21 cellular contexts compared by ENCODE assay signal in the genomic region with DNA sequence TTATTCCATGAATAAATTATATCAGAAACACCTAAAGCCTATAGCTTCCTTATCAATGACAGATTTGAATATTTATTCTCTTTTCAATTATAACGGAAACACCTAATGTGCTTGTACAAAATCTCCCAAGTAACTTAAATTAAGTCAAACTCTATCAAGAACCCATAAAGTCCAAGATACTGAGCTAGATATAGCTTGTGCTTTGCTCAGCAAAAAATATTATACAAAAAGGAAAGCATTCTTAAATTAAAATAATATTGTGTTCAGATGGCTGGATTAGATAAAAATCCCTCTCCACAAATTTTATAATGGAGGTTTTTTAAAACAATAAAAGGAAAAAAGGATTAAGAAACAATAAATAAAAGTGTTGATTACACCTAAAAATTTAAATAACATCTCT.
"Had no signal": no experiment of that assay in that cellular context is flagged by ENCODE, and none has a peak within 500 bp of the region (broad histone marks: within the 10 kb centered on the region; RNA-seq: fewer than 3 reads in every experiment).

No MANE protein-coding gene starts in this region.

- H3K4me3 ChIP-seq: MG63, SJCRH30 had no signal

- H3K9me3 ChIP-seq: MG63, SJCRH30 had no signal

- H3K27me3 ChIP-seq: MG63, SJCRH30 had no signal

- DNase-seq: Karpas-422, KG1, MG63, NCI-H1092, NCI-H1105 treated with DMSO at 0.1 percent for 48 hours, NCI-H1417 treated with DMSO at 0.1 percent for 48 hours, NCI-H146, NCI-H1694 treated with DMSO at 0.1 percent for 48 hours, NCI-H1930, NCI-H2081, NCI-H2107, NCI-H2227 treated with DMSO at 0.1 percent for 48 hours, NCI-H524, NCI-H526 treated with DMSO at 0.1 percent for 48 hours, NCI-H774, PC-3, SHP77 treated with DMSO at 0.1 percent for 48 hours, SJCRH30 had no signal

- ATAC-seq: Panc1, PC-3, Right ventricle myocardium inferior, SK-N-SH treated with all-trans-retinoic acid at 6 μM for 48 hours had no signal
